In genomic region chr5:65623482-65623881, GRCh38 we compare ENCODE assay signal across 8 cellular contexts. TPM values are rescaled to one million over a fixed set of nuclear protein-coding genes. Genes with fewer than 3 reads are reported as not detected.
DNase-seq lines count a peak whose midpoint lies in the region; ATAC-seq and TF ChIP-seq lines count a peak whose summit lies in the region.

No MANE protein-coding gene starts in this region.

- H3K9ac ChIP-seq in HUES64 (ENCODE audit: low read depth, low read length) = peak overlapping the region; percentile 81

- WGBS in HUES64 = 28% methylated on average over 6 of the region's 9 CpGs

- BruUV-seq in MCF 10A (replicated peaks; lab: Mats Ljungman, UMichigan) = no TSS peak

- H3K27me3 Mint-ChIP-seq in MCF 10A (ENCODE audit: insufficient read depth, unreplicated experiment) = no peaks in the 10 kb centered on the region

- intact Hi-C loops in MCF 10A (cut with micrococcal nuclease) = no loop called here
- intact Hi-C loops in mucosa of descending colon (cut with DNase I, micrococcal nuclease) = no loop called here

- POLR2A ChIA-PET in MCF 10A (lab: Yijun Ruan, JAX) = interaction anchor here (0.6 to 3.8 kb wide), 23 partner anchors 11 to 863 kb away, joined by 3 to 38 read pairs (median 4); partner anchors contain the start of genes CENPK, CWC27, ERBIN and NLN

- H3K9me3 ChIP-seq in HUES64 (ENCODE audit: insufficient read depth, low read depth, low read length) (no peaks in the 10 kb centered on the region), mucosa of descending colon (no peaks in the 10 kb centered on the region)

- peak overlapping the region; percentile 59 for H2AFZ ChIP-seq in ACC112 (ENCODE audit: low read length, unreplicated experiment)

- peak overlapping the region; percentile 85 for H3K4me3 Mint-ChIP-seq in MCF 10A (ENCODE audit: unreplicated experiment)

- DNase-seq in MCF 10A (ENCODE audit: unreplicated experiment) = no peak
- peak in 1 of 3 donors; percentile 8 for DNase-seq in mucosa of descending colon
- no peak for DNase-seq in DMS114 treated with DMSO at 0.1 percent for 48 hours (lab: John Stamatoyannopoulos, UW; ENCODE audit: unreplicated experiment)
- DNase-seq in ureter (ENCODE audit: low spot score) = no peak
- no peak for DNase-seq in GOT3 (lab: John Stamatoyannopoulos, UW)
- DNase-seq in cerebellar nuclear complex (lab: John Stamatoyannopoulos, UW) = no peak

- peaks cover 68% of the 10 kb centered on the region for H3K79me2 ChIP-seq in ACC112 (ENCODE audit: control insufficient read depth, insufficient read depth, low read length, unreplicated experiment)

- CTCF ChIA-PET in MCF 10A (lab: Yijun Ruan, JAX) = interaction anchor here (0.7 to 1.0 kb wide), 3 partner anchors 59 to 1318 kb away, joined by 3 to 5 read pairs (median 4); no protein-coding TSS in a partner anchor

- H3K27me3 ChIP-seq in ACC112 (ENCODE audit: insufficient read depth, low read length) (no peaks in the 10 kb centered on the region), HUES64 (ENCODE audit: insufficient read depth, low read length) (no peaks in the 10 kb centered on the region)

- H3K4me3 ChIP-seq in ACC112 (ENCODE audit: low read depth, low read length) = peak overlapping the region; percentile 92
- peak overlapping the region; percentile 78 for H3K4me3 ChIP-seq in HUES64 (ENCODE audit: low read length)
- H3K4me3 ChIP-seq in mucosa of descending colon = peak overlapping the region; percentile 82

- H3K36me3 ChIP-seq in ACC112 (ENCODE audit: insufficient read depth, low read length) (no peaks in the 10 kb centered on the region), HUES64 (ENCODE audit: insufficient read depth, low read length) (no peaks in the 10 kb centered on the region), mucosa of descending colon (ENCODE audit: low read depth) (no peaks in the 10 kb centered on the region)

- TF ChIP-seq CTCF in MCF 10A (IDR thresholded peaks at IDR 0.05; ENCODE audit: unreplicated experiment) (no peak), mucosa of descending colon (IDR thresholded peaks at IDR 0.05) (no peak)

- no peaks in the 10 kb centered on the region for H3K9me3 Mint-ChIP-seq in MCF 10A (ENCODE audit: unreplicated experiment)

- peaks cover 18% of the 10 kb centered on the region for H3K4me1 ChIP-seq in ACC112 (ENCODE audit: control insufficient read depth, insufficient read depth, low read length, unreplicated experiment)
- peaks cover 13% of the 10 kb centered on the region; the same call in 1 of the 2 replicates for H3K4me1 ChIP-seq in HUES64 (ENCODE audit: insufficient read depth, low read length)
- H3K4me1 ChIP-seq in mucosa of descending colon (ENCODE audit: low read depth) = peaks cover 13% of the 10 kb centered on the region

- peaks cover 4% of the 10 kb centered on the region for H3K4me1 Mint-ChIP-seq in MCF 10A (ENCODE audit: insufficient read depth, unreplicated experiment)

- H3K27ac Mint-ChIP-seq in MCF 10A (ENCODE audit: low read depth, unreplicated experiment) = peak overlapping the region; percentile 97

- peaks cover 14% of the 10 kb centered on the region for H3K36me3 Mint-ChIP-seq in MCF 10A (ENCODE audit: insufficient read depth, unreplicated experiment)

- H3K27ac ChIP-seq in ACC112 (ENCODE audit: low read depth, low read length) (no peak overlapping the region), HUES64 (ENCODE audit: low read depth, low read length) (no peak overlapping the region)

- ATAC-seq in mucosa of descending colon = no peak

RNA-seq across cellular contexts. Expression of gene TRIM23, which starts 0.7 kb away (rescaled TPM):
- 8.4 TPM for polyA plus RNA-seq in HUES64 (2013, experiment 1 of 2)
- polyA plus RNA-seq in HUES64 (2013, experiment 2 of 2) = 7.5 TPM
- total RNA-seq in MCF 10A (2022) (14.1 and 16.0 TPM in 2 replicates), mucosa of descending colon (10 to 100 TPM in 1 of 3 donors, 1 to 10 TPM in 2; 5.5 to 22.8 (median 8.5) TPM), ureter (11.2 TPM)

RNA-seq across cellular contexts. Expression of gene SHLD3, which starts 1.3 kb away (rescaled TPM):
- 3.7 TPM for polyA plus RNA-seq in HUES64 (2013, experiment 1 of 2)
- polyA plus RNA-seq in HUES64 (2013, experiment 2 of 2) = 4.0 TPM
- 3.0 and 3.7 TPM in 2 replicates for total RNA-seq in MCF 10A (2022)
- total RNA-seq in mucosa of descending colon = 1 to 10 TPM; 2.8 to 3.6 (median 3.4) TPM
- total RNA-seq in ureter = 2.3 TPM

RNA-seq across cellular contexts. Expression of gene TRAPPC13, which starts 1.3 kb away (rescaled TPM):
- 15.4 TPM for polyA plus RNA-seq in HUES64 (2013, experiment 1 of 2)
- polyA plus RNA-seq in HUES64 (2013, experiment 2 of 2) = 17.8 TPM
- total RNA-seq in MCF 10A (2022) = 28.4 and 39.9 TPM in 2 replicates
- 10 to 100 TPM; 16.5 to 31.9 (median 19.0) TPM for total RNA-seq in mucosa of descending colon
- total RNA-seq in ureter = 35.2 TPM
